In the genomic region with DNA sequence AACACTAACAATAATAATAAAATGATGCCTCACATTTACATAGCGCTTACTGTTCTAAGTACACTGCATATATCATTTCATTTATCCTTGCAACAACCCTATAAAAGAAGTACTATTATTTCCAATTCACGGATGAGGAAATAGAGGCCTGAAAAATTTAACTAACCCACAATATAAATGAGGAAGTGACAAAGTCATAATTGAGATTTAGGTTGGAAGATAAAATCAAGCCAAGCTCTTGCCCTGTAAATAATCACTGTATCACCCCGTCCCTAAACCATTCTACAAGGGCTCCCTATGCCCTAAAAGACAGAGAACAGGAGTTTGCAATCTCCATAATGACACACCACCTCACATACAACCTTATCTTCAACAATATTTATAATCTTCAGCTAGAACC, we compare ENCODE assay signal across 21 cellular contexts. TPM values are rescaled to one million over a fixed set of nuclear protein-coding genes. Genes with fewer than 3 reads are reported as not detected.
A peak's percentile ranks its signal among the peaks of the same experiment; 100 is the strongest.
DNase-seq lines count a peak whose midpoint lies in the region; ATAC-seq, FAIRE-seq and TF ChIP-seq lines count a peak whose summit lies in the region.
"Had no signal": no experiment of that assay in that cellular context is flagged by ENCODE, and none has a peak within 500 bp of the region (broad histone marks: within the 10 kb centered on the region; RNA-seq: fewer than 3 reads in every experiment).

No MANE protein-coding gene starts in this region.

- H3K9me3 Mint-ChIP-seq in IgD-negative memory B cell (no peaks in the 10 kb centered on the region), memory B cell (no peaks in the 10 kb centered on the region)
- H3K9me3 Mint-ChIP-seq: CD8-positive, alpha-beta memory T cell had no signal

- H3K27ac Mint-ChIP-seq in IgD-negative memory B cell (peak overlapping the region in 2 of 3 donors; percentile 10 to 47), memory B cell (peak overlapping the region; percentile 35)
- H3K27ac Mint-ChIP-seq: CD8-positive, alpha-beta memory T cell; T-helper 17 cell had no signal

- H3K4me3 Mint-ChIP-seq in IgD-negative memory B cell = peak overlapping the region in 1 of 4 donors; percentile 67
- H3K4me3 Mint-ChIP-seq in memory B cell = peak overlapping the region; percentile 5
- H3K4me3 Mint-ChIP-seq: CD8-positive, alpha-beta memory T cell; T-helper 17 cell had no signal

- peaks cover 86% of the 10 kb centered on the region for H3K79me2 ChIP-seq in OCI-LY1 (ENCODE audit: insufficient read depth, low read length)

- no peaks in the 10 kb centered on the region for H3K9me2 ChIP-seq in OCI-LY1 (ENCODE audit: low read depth, low read length)

- DNase-seq in GM12891 (ENCODE audit: insufficient read length, low spot score) (no peak), memory B cell (ENCODE audit: low spot score in 2 of 2) (no peak), sigmoid colon (no peak), activated T-cell treated with anti-CD3 and anti-CD28 coated beads for 4 hours (no peak), left lung (no peak)
- DNase-seq: C1 segment of cervical spinal cord; CD8-positive, alpha-beta memory T cell; DMS79; GM23248; NCI-H1105 treated with DMSO at 0.1 percent for 48 hours; NCI-H1694; PC-9; SIG-M5; T-helper 17 cell had no signal

- TF ChIP-seq POLR2A in GM12891 (IDR thresholded peaks at IDR 0.05; ENCODE audit: low read depth, low read length) = no peak
- no peak for TF ChIP-seq POLR2A in sigmoid colon (IDR thresholded peaks at IDR 0.05)

- WGBS in sigmoid colon, 2 donors = 64 to 74% methylated on average over 3 of the region's 3 CpGs

- peaks cover 37 to 62% (median 52%) of the 10 kb centered on the region in 3 donors for H3K4me1 Mint-ChIP-seq in IgD-negative memory B cell
- peaks cover 44% of the 10 kb centered on the region for H3K4me1 Mint-ChIP-seq in memory B cell

- no peaks in the 10 kb centered on the region for H3F3A ChIP-seq in OCI-LY1 (ENCODE audit: insufficient read depth, low read length)

- no peak overlapping the region for H3K4me3 ChIP-seq in OCI-LY1 (ENCODE audit: low read depth, low read length, poor library complexity, severe bottlenecking)
- H3K4me3 ChIP-seq in sigmoid colon = no peak overlapping the region
- no peak overlapping the region for H3K4me3 ChIP-seq in left lung
- H3K4me3 ChIP-seq: GM23248, PC-9 had no signal

- FAIRE-seq in GM12891 (lab: Jason Lieb, UNC) = no peak
- FAIRE-seq: D721Med had no signal

- no peak for TF ChIP-seq EP300 in sigmoid colon (IDR thresholded peaks at IDR 0.05)

- ATAC-seq in memory B cell (ENCODE audit: low read depth) (peak; percentile 43), HG02763 (IDR thresholded peaks at IDR 0.05; ENCODE audit: unreplicated experiment) (no peak), left lung (no peak)
- ATAC-seq: SK-N-SH treated with all-trans-retinoic acid at 6 μM for 48 hours, T-helper 17 cell had no signal

- H3K4me2 ChIP-seq in OCI-LY1 (ENCODE audit: low read length) = no peak overlapping the region
- H3K4me2 ChIP-seq: KMS-11, PC-9 had no signal

- H3K27me3 ChIP-seq in OCI-LY1 (ENCODE audit: insufficient read depth, low read length) (no peaks in the 10 kb centered on the region), sigmoid colon (no peaks in the 10 kb centered on the region), left lung (no peaks in the 10 kb centered on the region)

- H3K27ac ChIP-seq in OCI-LY1 (ENCODE audit: low read depth, low read length, poor library complexity, severe bottlenecking) (peak overlapping the region; percentile 19), sigmoid colon (no peak overlapping the region), left lung (no peak overlapping the region)
- H3K27ac ChIP-seq: GM23248, KMS-11, PC-9, RWPE1 had no signal

- H3K9ac ChIP-seq in OCI-LY1 (ENCODE audit: low read length) = no peak overlapping the region
- H3K9ac ChIP-seq: GM23248, KMS-11 had no signal

- H3K36me3 Mint-ChIP-seq in IgD-negative memory B cell (peaks cover 3% of the 10 kb centered on the region), memory B cell (peaks cover 8% of the 10 kb centered on the region)

- TF ChIP-seq CTCF in OCI-LY1 (IDR thresholded peaks at IDR 0.05; ENCODE audit: low read length) (no peak), sigmoid colon (IDR thresholded peaks at IDR 0.05) (no peak), left lung (IDR thresholded peaks at IDR 0.05) (no peak)

- intact Hi-C loops in sigmoid colon (cut with DNase I) = no loop called here
- intact Hi-C loops in left lung (cut with DNase I) = no loop called here

- peaks cover 69% of the 10 kb centered on the region for H3K4me1 ChIP-seq in OCI-LY1 (ENCODE audit: insufficient read depth, low read length, severe bottlenecking)
- H3K4me1 ChIP-seq in sigmoid colon = no peaks in the 10 kb centered on the region
- H3K4me1 ChIP-seq in left lung = no peaks in the 10 kb centered on the region

- H3K36me3 ChIP-seq in OCI-LY1 (ENCODE audit: insufficient read depth, low read length) = peaks cover 25% of the 10 kb centered on the region; the same call in 1 of the 2 replicates
- H3K36me3 ChIP-seq in sigmoid colon = no peaks in the 10 kb centered on the region
- H3K36me3 ChIP-seq in left lung = no peaks in the 10 kb centered on the region

- H3K9me3 ChIP-seq in OCI-LY1 (ENCODE audit: low read length) (no peaks in the 10 kb centered on the region), sigmoid colon (no peaks in the 10 kb centered on the region), left lung (no peaks in the 10 kb centered on the region)

- H2AFZ ChIP-seq in OCI-LY1 (ENCODE audit: low read length) = no peak overlapping the region
- H2AFZ ChIP-seq: GM23248, PC-9 had no signal

- H3K27me3 Mint-ChIP-seq in IgD-negative memory B cell (no peaks in the 10 kb centered on the region), memory B cell (no peaks in the 10 kb centered on the region)
- H3K27me3 Mint-ChIP-seq: CD8-positive, alpha-beta memory T cell; T-helper 17 cell had no signal

- H4K20me1 ChIP-seq in OCI-LY1 (ENCODE audit: insufficient read depth, low read length) = no peaks in the 10 kb centered on the region

TF ChIP-seq in GM12891, 5 proteins besides CTCF, POLR2A, EP300 and RAD21:
- TF ChIP-seq POLR2AphosphoS5 (IDR thresholded peaks at IDR 0.05; ENCODE audit: low read depth, low read length) (no peak), SPI1 (IDR thresholded peaks at IDR 0.05; ENCODE audit: low read depth, low read length) (peak; percentile 68; the same call in 1 of the 2 replicates), TAF1 (IDR thresholded peaks at IDR 0.05; ENCODE audit: low read depth, low read length) (no peak), POU2F2 (IDR thresholded peaks at IDR 0.05; ENCODE audit: low read depth, low read length) (no peak), PAX5 (IDR thresholded peaks at IDR 0.05; ENCODE audit: insufficient read depth, low read length, severe bottlenecking) (no peak)

RNA-seq across cellular contexts. Expression of gene STRBP, which starts 49.6 kb away (rescaled TPM):
- 53.8 TPM for polyA plus RNA-seq in GM12891 (2012; ENCODE audit: low read depth, missing spikeins)
- polyA plus RNA-seq in IgD-negative memory B cell (78.0 TPM), sigmoid colon (10 to 100 TPM; 18.0 to 32.2 (median 29.4) TPM)
- total RNA-seq in sigmoid colon (10 to 100 TPM; 13.3 to 18.2 (median 16.1) TPM), left lung (10 to 100 TPM; 16.5 to 19.5 TPM)
